In genomic region chr16:58637021-58637420, GRCh38 we compare ENCODE assay signal across 5 cellular contexts. TPM values are rescaled to one million over a fixed set of nuclear protein-coding genes. Genes with fewer than 3 reads are reported as not detected.
DNase-seq lines count a peak whose midpoint lies in the region; ATAC-seq, FAIRE-seq and TF ChIP-seq lines count a peak whose summit lies in the region.
"Not testable (repeated sequence)": the region's sequence is repeated elsewhere in the genome, so short reads cannot be mapped to it uniquely, and the experiment has no call there.

No MANE protein-coding gene starts in this region.

- TF ChIP-seq CTCF in A549 (IDR thresholded peaks at IDR 0.05); hepatocyte (IDR thresholded peaks at IDR 0.05; ENCODE audit: poor library complexity); smooth muscle cell (IDR thresholded peaks at IDR 0.05; ENCODE audit: borderline replicate concordance, insufficient read depth, poor library complexity, severe bottlenecking): not testable (repeated sequence)

- H4K20me1 ChIP-seq in hepatocyte (ENCODE audit: insufficient read depth, poor library complexity, severe bottlenecking); smooth muscle cell (ENCODE audit: low read depth): not testable (repeated sequence)

- peaks cover 18% of the 10 kb centered on the region for H3K27me3 Mint-ChIP-seq in T-helper 17 cell

- CTCF ChIA-PET in A549 (lab: Yijun Ruan, JAX): interaction anchor here (0.6 to 1.6 kb wide), 6 partner anchors 15 to 300 kb away, joined by 3 to 7 read pairs (median 4); no protein-coding TSS in a partner anchor

- H3K79me2 ChIP-seq in hepatocyte; smooth muscle cell (ENCODE audit: low read depth): not testable (repeated sequence)

- not testable (repeated sequence) for H2BK12ac ChIP-seq in mesenchymal stem cell (ENCODE audit: low read length in 2 of 2)

- H2AK5ac ChIP-seq in mesenchymal stem cell (ENCODE audit: low read length, severe bottlenecking): not testable (repeated sequence)

- DNase-seq in A549 (ENCODE audit: low read depth in 1 of 2, low spot score in 1 of 2); T-helper 17 cell; hepatocyte (ENCODE audit: low spot score); mesenchymal stem cell; smooth muscle cell (lab: John Stamatoyannopoulos, UW; ENCODE audit: unreplicated experiment): not testable (repeated sequence)

- not testable (repeated sequence) for H3K4me1 Mint-ChIP-seq in T-helper 17 cell

- not testable (repeated sequence) for H3K4me3 ChIP-seq in A549; hepatocyte; mesenchymal stem cell (ENCODE audit: insufficient read depth in 1 of 2, low read depth in 1 of 2, low read length in 2 of 2); smooth muscle cell

- H3K36me3 ChIP-seq in hepatocyte (replicated peaks; ENCODE audit: insufficient read depth, low read depth); mesenchymal stem cell (ENCODE audit: control insufficient read depth in 1 of 2, insufficient read depth in 2 of 2, low read depth in 1 of 2, low read length in 2 of 2); smooth muscle cell (ENCODE audit: low read depth): not testable (repeated sequence)

- not testable (repeated sequence) for H3K4me3 Mint-ChIP-seq in T-helper 17 cell

- H3K23ac ChIP-seq in mesenchymal stem cell (ENCODE audit: low read length in 2 of 2): not testable (repeated sequence)

- not testable (repeated sequence) for H3K79me1 ChIP-seq in mesenchymal stem cell (replicated peaks; ENCODE audit: low read length, poor library complexity, severe bottlenecking)

- FAIRE-seq in A549 (lab: Jason Lieb, UNC): not testable (repeated sequence)

- WGBS in A549 (ENCODE audit: missing lambda C conversion rate): 94% methylated on average over 6 of the region's 6 CpGs
- 98% methylated on average over 6 of the region's 6 CpGs for WGBS in hepatocyte (ENCODE audit: low lambda C conversion rate, missing lambda C conversion rate)
- 89% methylated on average over 5 of the region's 6 CpGs for WGBS in mesenchymal stem cell
- WGBS in smooth muscle cell (ENCODE audit: low lambda C conversion rate): 98% methylated on average over 6 of the region's 6 CpGs

- POLR2A ChIA-PET in A549 (lab: Yijun Ruan, JAX): not testable (repeated sequence)

- ATAC-seq in A549, T-helper 17 cell: not testable (repeated sequence)

- H4K91ac ChIP-seq in mesenchymal stem cell (ENCODE audit: low read length): not testable (repeated sequence)

- H3K4ac ChIP-seq in mesenchymal stem cell (ENCODE audit: low read depth in 1 of 2, low read length in 2 of 2): not testable (repeated sequence)

- H3K27me3 ChIP-seq in hepatocyte; mesenchymal stem cell (ENCODE audit: control insufficient read depth in 1 of 2, insufficient read depth in 1 of 2, low read length in 2 of 2); smooth muscle cell (ENCODE audit: low read depth): not testable (repeated sequence)

- H3K36me3 Mint-ChIP-seq in T-helper 17 cell (ENCODE audit: low read depth): not testable (repeated sequence)

- H3K9me2 ChIP-seq in hepatocyte (replicated peaks; ENCODE audit: insufficient read depth): not testable (repeated sequence)

- H2BK15ac ChIP-seq in mesenchymal stem cell (ENCODE audit: low read depth, poor library complexity, severe bottlenecking): not testable (repeated sequence)

- TF ChIP-seq RAD21 in A549 (conservative IDR thresholded peaks at IDR 0.05 in 1 of 2, IDR thresholded peaks at IDR 0.05 in 1 of 2): not testable (repeated sequence)

- H2BK5ac ChIP-seq in mesenchymal stem cell (ENCODE audit: low read depth, low read length, poor library complexity, severe bottlenecking): not testable (repeated sequence)

- H3K4me1 ChIP-seq in A549; hepatocyte (ENCODE audit: insufficient read depth); mesenchymal stem cell (ENCODE audit: control insufficient read depth, insufficient read depth, low read depth, low read length); smooth muscle cell (ENCODE audit: low read depth): not testable (repeated sequence)

- not testable (repeated sequence) for H2AFZ ChIP-seq in hepatocyte; mesenchymal stem cell (ENCODE audit: low read depth, low read length); smooth muscle cell (ENCODE audit: low read depth)

- H2BK120ac ChIP-seq in mesenchymal stem cell (ENCODE audit: low read depth, low read length): not testable (repeated sequence)

- TF ChIP-seq EP300 in A549 (IDR thresholded peaks at IDR 0.05): not testable (repeated sequence)

- H3K18ac ChIP-seq in mesenchymal stem cell (ENCODE audit: low read depth in 1 of 2, low read length in 2 of 2): not testable (repeated sequence)

- not testable (repeated sequence) for H3K27ac ChIP-seq in A549; mesenchymal stem cell (ENCODE audit: low read length, poor library complexity, severe bottlenecking)
- peak overlapping the region; percentile 55 for H3K27ac ChIP-seq in hepatocyte
- H3K27ac ChIP-seq in smooth muscle cell (ENCODE audit: low read depth): peak overlapping the region; percentile 94

- not testable (repeated sequence) for H3K9ac ChIP-seq in mesenchymal stem cell (ENCODE audit: low read length); smooth muscle cell (ENCODE audit: low read depth)

- peak overlapping the region; percentile 37 for H4K8ac ChIP-seq in mesenchymal stem cell (ENCODE audit: low read length)

- H3K4me2 ChIP-seq in A549; hepatocyte; mesenchymal stem cell (ENCODE audit: low read length, poor library complexity, severe bottlenecking); smooth muscle cell: not testable (repeated sequence)

- peak overlapping the region; percentile 56 for H3K27ac Mint-ChIP-seq in T-helper 17 cell

- not testable (repeated sequence) for H3K14ac ChIP-seq in mesenchymal stem cell (ENCODE audit: low read length in 2 of 2)

- TF ChIP-seq POLR2A in A549 (IDR thresholded peaks at IDR 0.05; ENCODE audit: low read length): not testable (repeated sequence)

- H3F3A ChIP-seq in smooth muscle cell (ENCODE audit: low read depth): not testable (repeated sequence)

- not testable (repeated sequence) for H3K9me3 ChIP-seq in A549; T-helper 17 cell (ENCODE audit: control insufficient read depth, low read length, poor library complexity, severe bottlenecking); hepatocyte (ENCODE audit: low read depth); mesenchymal stem cell (ENCODE audit: control insufficient read depth, low read length); smooth muscle cell (replicated peaks; ENCODE audit: low read depth)

TF ChIP-seq in A549, 52 proteins besides CTCF, POLR2A, EP300 and RAD21:
- peak; percentile 89 for TF ChIP-seq ZC3H11A (IDR thresholded peaks at IDR 0.05)
TF ChIP-seq in A549: peak in this region for 1; not testable (repeated sequence) for 51.

RNA-seq across cellular contexts. Expression of gene CNOT1, which starts 7.4 kb away (rescaled TPM):
- polyA plus RNA-seq in A549 (2011; rRNA removed): 226 and 324 TPM in 2 replicates
- polyA plus RNA-seq in A549 (2012; cell fraction: cytosol; rRNA removed): 103 and 138 TPM in 2 replicates
- polyA plus RNA-seq in A549 (2012; cell fraction: nucleus; rRNA removed): 118 and 168 TPM in 2 replicates
- polyA plus RNA-seq in A549 (2017; fragmentation: RNase III; extraction: RNeasy Plus Mini Kit Qiagen cat#74134 plus additional on column Dnase treatment): 116 to 128 TPM (median 119 TPM) in 3 replicates
- 1,132 and 1,276 TPM in 2 replicates for polyA minus RNA-seq in A549 (2011; rRNA and poly(A)+ RNA removed)
- 100 to 1,000 TPM; 213 to 224 TPM for total RNA-seq in T-helper 17 cell
- total RNA-seq in hepatocyte: 113 and 127 TPM in 2 replicates
- 50.8 and 54.6 TPM in 2 replicates for polyA plus RNA-seq in hepatocyte
- polyA plus RNA-seq in mesenchymal stem cell (2013, experiment 1 of 2): 68.0 TPM
- polyA plus RNA-seq in mesenchymal stem cell (2013, experiment 2 of 2): 59.8 TPM
- 88.4 and 108 TPM in 2 replicates for total RNA-seq in smooth muscle cell
- polyA plus RNA-seq in smooth muscle cell: 42.6 and 46.1 TPM in 2 replicates

RNA-seq across cellular contexts. Expression of gene SLC38A7, which starts 47.5 kb away (rescaled TPM):
- polyA plus RNA-seq in A549 (2011; rRNA removed) (8.4 and 9.9 TPM in 2 replicates), A549 (2017; fragmentation: RNase III; extraction: RNeasy Plus Mini Kit Qiagen cat#74134 plus additional on column Dnase treatment) (16.0 to 19.9 TPM (median 18.2 TPM) in 3 replicates), hepatocyte (25.7 and 32.5 TPM in 2 replicates), smooth muscle cell (15.9 and 22.1 TPM in 2 replicates)
- polyA plus RNA-seq in A549 (2012; cell fraction: cytosol; rRNA removed): 9.7 and 12.8 TPM in 2 replicates
- 26.1 and 32.5 TPM in 2 replicates for polyA plus RNA-seq in A549 (2012; cell fraction: nucleus; rRNA removed)
- 24.6 and 25.0 TPM in 2 replicates for polyA minus RNA-seq in A549 (2011; rRNA and poly(A)+ RNA removed)
- total RNA-seq in T-helper 17 cell (1 to 10 TPM; 7.6 to 9.2 TPM), hepatocyte (22.3 and 36.7 TPM in 2 replicates), smooth muscle cell (9.8 and 12.3 TPM in 2 replicates)
- polyA plus RNA-seq in mesenchymal stem cell (2013, experiment 1 of 2): 30.9 TPM
- 29.8 TPM for polyA plus RNA-seq in mesenchymal stem cell (2013, experiment 2 of 2)
